In genomic region chr12:23694920-23695319, GRCh38 we compare ENCODE assay signal across 7 cellular contexts.
"Had no signal": no experiment of that assay in that cellular context is flagged by ENCODE, and none has a peak within 500 bp of the region (broad histone marks: within the 10 kb centered on the region; RNA-seq: fewer than 3 reads in every experiment).

No MANE protein-coding gene starts in this region.

- H3K4me3 ChIP-seq: GM23248, HAP-1 had no signal

- DNase-seq: GM23248, GOT3, H7, HFFc6, IMR-90, KBM-7 had no signal
